1 cellular context compared by ENCODE assay signal in the genomic region with DNA sequence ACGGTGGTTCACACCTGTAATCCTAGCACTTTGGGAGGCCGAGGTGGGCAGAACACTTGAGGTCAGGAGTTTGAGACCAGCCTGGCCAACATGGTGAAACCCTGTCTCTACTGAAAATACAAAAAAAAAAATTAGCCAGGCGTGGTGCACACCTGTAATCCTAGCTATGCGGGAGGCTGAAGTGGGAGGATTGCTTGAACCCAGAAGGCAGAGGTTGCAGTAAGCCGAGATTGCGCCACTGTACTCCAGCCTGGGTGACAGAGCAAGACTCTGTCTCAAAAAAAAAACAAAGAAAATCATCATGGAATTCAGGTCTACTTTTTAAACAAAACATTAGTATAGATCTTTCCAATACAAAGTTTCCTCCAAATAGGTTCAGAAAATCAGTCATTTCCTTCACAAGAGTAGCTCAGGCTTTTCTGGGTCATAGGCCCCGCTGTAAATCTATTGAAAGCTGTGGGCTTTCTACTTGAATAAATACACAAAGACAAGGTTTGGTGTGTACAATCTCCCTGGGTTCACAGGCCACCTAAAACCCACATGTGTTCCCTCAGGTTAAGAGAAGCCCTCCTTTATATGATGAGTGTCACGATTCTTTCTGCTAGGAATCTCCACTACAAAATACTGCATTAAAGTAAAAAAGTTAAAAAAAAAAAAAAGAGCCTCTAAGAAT.
TF ChIP-seq lines count a peak whose summit lies in the region.
"Not testable (repeated sequence)": the region's sequence is repeated elsewhere in the genome, so short reads cannot be mapped to it uniquely, and the experiment has no call there.

No MANE protein-coding gene starts in this region.

TF ChIP-seq in HepG2, 621 proteins besides CTCF, POLR2A, EP300 and RAD21:
- TF ChIP-seq HOXA3 (CRISPR knock-in tag; IDR thresholded peaks at IDR 0.05) (peak; percentile 31; the same call in 1 of the 2 replicates), HNF4G (IDR thresholded peaks at IDR 0.05; ENCODE audit: borderline replicate concordance, low read depth, low read length) (0 out of 2 replicates have a peak, but pooled peaks have one; percentile 14), PPARG (CRISPR knock-in tag; conservative IDR thresholded peaks at IDR 0.05) (peak; percentile 46; the same call in 1 of the 2 replicates), NR2F2 (IDR thresholded peaks at IDR 0.05; ENCODE audit: borderline replicate concordance, low read depth) (peak; percentile 32; the same call in 1 of the 2 replicates), ZMYM3 (CRISPR knock-in tag; IDR thresholded peaks at IDR 0.05) (peak; percentile 77), ZFX (CRISPR knock-in tag; IDR thresholded peaks at IDR 0.05; ENCODE audit: low read depth) (0 out of 2 replicates have a peak, but pooled peaks have one; percentile 15), CEBPG (CRISPR knock-in tag; IDR thresholded peaks at IDR 0.05) (peak; percentile 61), YEATS4 (CRISPR knock-in tag; IDR thresholded peaks at IDR 0.05; ENCODE audit: borderline replicate concordance) (0 out of 2 replicates have a peak, but pooled peaks have one; percentile 22), ZBTB38 (CRISPR knock-in tag; IDR thresholded peaks at IDR 0.05) (peak; percentile 38; the same call in 1 of the 2 replicates), ZNF460 (CRISPR knock-in tag; IDR thresholded peaks at IDR 0.05; ENCODE audit: borderline replicate concordance) (peak; percentile 87), SALL1 (CRISPR knock-in tag; IDR thresholded peaks at IDR 0.05) (peak; percentile 45; the same call in 1 of the 2 replicates), CREM (IDR thresholded peaks at IDR 0.05) (0 out of 2 replicates have a peak, but pooled peaks have one; percentile 18), SAP130 (CRISPR knock-in tag; IDR thresholded peaks at IDR 0.05; ENCODE audit: low read depth) (peak; percentile 27; the same call in 1 of the 2 replicates), FOXA3 (CRISPR knock-in tag; IDR thresholded peaks at IDR 0.05) (0 out of 2 replicates have a peak, but pooled peaks have one; percentile 33), KDM1A (CRISPR knock-in tag; IDR thresholded peaks at IDR 0.05) (peak; percentile 36; the same call in 1 of the 2 replicates), ZNF263 (CRISPR knock-in tag; IDR thresholded peaks at IDR 0.05) (0 out of 2 replicates have a peak, but pooled peaks have one; percentile 32), LCORL (CRISPR knock-in tag; IDR thresholded peaks at IDR 0.05) (0 out of 2 replicates have a peak, but pooled peaks have one; percentile 36), POGZ (CRISPR knock-in tag; IDR thresholded peaks at IDR 0.05) (peak; percentile 19; the same call in 1 of the 2 replicates), SOX6 (CRISPR knock-in tag; IDR thresholded peaks at IDR 0.05) (peak; percentile 21; the same call in 1 of the 2 replicates), RXRB (CRISPR knock-in tag; IDR thresholded peaks at IDR 0.05; ENCODE audit: borderline replicate concordance) (peak; percentile 41; the same call in 1 of the 2 replicates), ZMYM2 (CRISPR knock-in tag; IDR thresholded peaks at IDR 0.05) (peak; percentile 43; the same call in 1 of the 2 replicates), GFI1 (CRISPR knock-in tag; IDR thresholded peaks at IDR 0.05; ENCODE audit: borderline replicate concordance) (peak; percentile 40; the same call in 1 of the 2 replicates), FOXJ3 (CRISPR knock-in tag; IDR thresholded peaks at IDR 0.05; ENCODE audit: borderline replicate concordance) (0 out of 2 replicates have a peak, but pooled peaks have one; percentile 42), ZMYM4 (CRISPR knock-in tag; IDR thresholded peaks at IDR 0.05) (0 out of 2 replicates have a peak, but pooled peaks have one; percentile 17)
- not testable (repeated sequence) for TF ChIP-seq HNF4G (CRISPR knock-in tag; IDR thresholded peaks at IDR 0.05; ENCODE audit: borderline replicate concordance, low read depth); CREM (CRISPR knock-in tag; IDR thresholded peaks at IDR 0.05); LCORL (IDR thresholded peaks at IDR 0.05); SOX6 (IDR thresholded peaks at IDR 0.05)
- TF ChIP-seq, protein P1, sequence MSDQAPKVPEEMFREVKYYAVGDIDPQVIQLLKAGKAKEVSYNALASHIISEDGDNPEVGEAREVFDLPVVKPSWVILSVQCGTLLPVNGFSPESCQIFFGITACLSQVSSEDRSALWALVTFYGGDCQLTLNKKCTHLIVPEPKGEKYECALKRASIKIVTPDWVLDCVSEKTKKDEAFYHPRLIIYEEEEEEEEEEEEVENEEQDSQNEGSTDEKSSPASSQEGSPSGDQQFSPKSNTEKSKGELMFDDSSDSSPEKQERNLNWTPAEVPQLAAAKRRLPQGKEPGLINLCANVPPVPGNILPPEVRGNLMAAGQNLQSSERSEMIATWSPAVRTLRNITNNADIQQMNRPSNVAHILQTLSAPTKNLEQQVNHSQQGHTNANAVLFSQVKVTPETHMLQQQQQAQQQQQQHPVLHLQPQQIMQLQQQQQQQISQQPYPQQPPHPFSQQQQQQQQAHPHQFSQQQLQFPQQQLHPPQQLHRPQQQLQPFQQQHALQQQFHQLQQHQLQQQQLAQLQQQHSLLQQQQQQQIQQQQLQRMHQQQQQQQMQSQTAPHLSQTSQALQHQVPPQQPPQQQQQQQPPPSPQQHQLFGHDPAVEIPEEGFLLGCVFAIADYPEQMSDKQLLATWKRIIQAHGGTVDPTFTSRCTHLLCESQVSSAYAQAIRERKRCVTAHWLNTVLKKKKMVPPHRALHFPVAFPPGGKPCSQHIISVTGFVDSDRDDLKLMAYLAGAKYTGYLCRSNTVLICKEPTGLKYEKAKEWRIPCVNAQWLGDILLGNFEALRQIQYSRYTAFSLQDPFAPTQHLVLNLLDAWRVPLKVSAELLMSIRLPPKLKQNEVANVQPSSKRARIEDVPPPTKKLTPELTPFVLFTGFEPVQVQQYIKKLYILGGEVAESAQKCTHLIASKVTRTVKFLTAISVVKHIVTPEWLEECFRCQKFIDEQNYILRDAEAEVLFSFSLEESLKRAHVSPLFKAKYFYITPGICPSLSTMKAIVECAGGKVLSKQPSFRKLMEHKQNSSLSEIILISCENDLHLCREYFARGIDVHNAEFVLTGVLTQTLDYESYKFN (CRISPR knock-in tag; conservative IDR thresholded peaks at IDR 0.05), result peak; percentile 77
- TF ChIP-seq, protein P2, sequence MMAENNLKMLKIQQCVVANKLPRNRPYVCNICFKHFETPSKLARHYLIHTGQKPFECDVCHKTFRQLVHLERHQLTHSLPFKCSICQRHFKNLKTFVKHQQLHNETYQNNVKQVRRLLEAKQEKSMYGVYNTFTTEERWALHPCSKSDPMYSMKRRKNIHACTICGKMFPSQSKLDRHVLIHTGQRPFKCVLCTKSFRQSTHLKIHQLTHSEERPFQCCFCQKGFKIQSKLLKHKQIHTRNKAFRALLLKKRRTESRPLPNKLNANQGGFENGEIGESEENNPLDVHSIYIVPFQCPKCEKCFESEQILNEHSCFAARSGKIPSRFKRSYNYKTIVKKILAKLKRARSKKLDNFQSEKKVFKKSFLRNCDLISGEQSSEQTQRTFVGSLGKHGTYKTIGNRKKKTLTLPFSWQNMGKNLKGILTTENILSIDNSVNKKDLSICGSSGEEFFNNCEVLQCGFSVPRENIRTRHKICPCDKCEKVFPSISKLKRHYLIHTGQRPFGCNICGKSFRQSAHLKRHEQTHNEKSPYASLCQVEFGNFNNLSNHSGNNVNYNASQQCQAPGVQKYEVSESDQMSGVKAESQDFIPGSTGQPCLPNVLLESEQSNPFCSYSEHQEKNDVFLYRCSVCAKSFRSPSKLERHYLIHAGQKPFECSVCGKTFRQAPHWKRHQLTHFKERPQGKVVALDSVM (CRISPR knock-in tag; IDR thresholded peaks at IDR 0.05), result peak; percentile 95
- TF ChIP-seq, protein P3, sequence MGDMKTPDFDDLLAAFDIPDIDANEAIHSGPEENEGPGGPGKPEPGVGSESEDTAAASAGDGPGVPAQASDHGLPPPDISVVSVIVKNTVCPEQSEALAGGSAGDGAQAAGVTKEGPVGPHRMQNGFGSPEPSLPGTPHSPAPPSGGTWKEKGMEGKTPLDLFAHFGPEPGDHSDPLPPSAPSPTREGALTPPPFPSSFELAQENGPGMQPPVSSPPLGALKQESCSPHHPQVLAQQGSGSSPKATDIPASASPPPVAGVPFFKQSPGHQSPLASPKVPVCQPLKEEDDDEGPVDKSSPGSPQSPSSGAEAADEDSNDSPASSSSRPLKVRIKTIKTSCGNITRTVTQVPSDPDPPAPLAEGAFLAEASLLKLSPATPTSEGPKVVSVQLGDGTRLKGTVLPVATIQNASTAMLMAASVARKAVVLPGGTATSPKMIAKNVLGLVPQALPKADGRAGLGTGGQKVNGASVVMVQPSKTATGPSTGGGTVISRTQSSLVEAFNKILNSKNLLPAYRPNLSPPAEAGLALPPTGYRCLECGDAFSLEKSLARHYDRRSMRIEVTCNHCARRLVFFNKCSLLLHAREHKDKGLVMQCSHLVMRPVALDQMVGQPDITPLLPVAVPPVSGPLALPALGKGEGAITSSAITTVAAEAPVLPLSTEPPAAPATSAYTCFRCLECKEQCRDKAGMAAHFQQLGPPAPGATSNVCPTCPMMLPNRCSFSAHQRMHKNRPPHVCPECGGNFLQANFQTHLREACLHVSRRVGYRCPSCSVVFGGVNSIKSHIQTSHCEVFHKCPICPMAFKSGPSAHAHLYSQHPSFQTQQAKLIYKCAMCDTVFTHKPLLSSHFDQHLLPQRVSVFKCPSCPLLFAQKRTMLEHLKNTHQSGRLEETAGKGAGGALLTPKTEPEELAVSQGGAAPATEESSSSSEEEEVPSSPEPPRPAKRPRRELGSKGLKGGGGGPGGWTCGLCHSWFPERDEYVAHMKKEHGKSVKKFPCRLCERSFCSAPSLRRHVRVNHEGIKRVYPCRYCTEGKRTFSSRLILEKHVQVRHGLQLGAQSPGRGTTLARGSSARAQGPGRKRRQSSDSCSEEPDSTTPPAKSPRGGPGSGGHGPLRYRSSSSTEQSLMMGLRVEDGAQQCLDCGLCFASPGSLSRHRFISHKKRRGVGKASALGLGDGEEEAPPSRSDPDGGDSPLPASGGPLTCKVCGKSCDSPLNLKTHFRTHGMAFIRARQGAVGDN (CRISPR knock-in tag; IDR thresholded peaks at IDR 0.05), result peak; percentile 25; the same call in 1 of the 2 replicates
